ENCODE assay signal across 40 cellular contexts in genomic region chr3:8746780-8747345, GRCh38. TPM values are rescaled to one million over a fixed set of nuclear protein-coding genes. Genes with fewer than 3 reads are reported as not detected.
"Had no signal": no experiment of that assay in that cellular context is flagged by ENCODE, and none has a peak within 500 bp of the region (broad histone marks: within the 10 kb centered on the region; RNA-seq: fewer than 3 reads in every experiment).

No MANE protein-coding gene starts in this region.

- H3K4me3 ChIP-seq: body of pancreas, colonic mucosa, esophagus squamous epithelium, gastroesophageal sphincter, heart right ventricle, hepatocyte had no signal

- DNase-seq: activated B cell treated with CpG ODN at 0.5 μM for 24 hours; activated CD4-positive, alpha-beta memory T cell treated with anti-CD3 and anti-CD28 coated beads for 36 hours; activated CD4-positive, alpha-beta T cell treated with anti-CD3 and anti-CD28 coated beads for 36 hours; activated CD4-positive, alpha-beta T cell treated with anti-CD3 and anti-CD28 coated beads, Interleukin-2, amount 10 ng/mL, durations not matched to agents 24 days and 14 days; activated CD8-positive, alpha-beta memory T cell treated with anti-CD3 and anti-CD28 coated beads, Interleukin-2, amount 10 ng/mL, durations not matched to agents 7 days and 5 days; activated CD8-positive, alpha-beta memory T cell treated with anti-CD3 and anti-CD28 coated beads, Interleukin-2, amount 50 U/mL, for 4 hours; activated CD8-positive, alpha-beta T cell treated with anti-CD3 and anti-CD28 coated beads, Interleukin-2, amount 10 ng/mL, durations not matched to agents 7 days and 5 days; activated gamma-delta T cell treated with Interleukin-2 at 50 U/mL for 16 hours; activated naive CD4-positive, alpha-beta T cell treated with anti-CD3 and anti-CD28 coated beads, Interleukin-2, amount 50 U/mL, for 16 hours; activated naive CD4-positive, alpha-beta T cell treated with Interleukin-2 at 50 U/mL for 16 hours; activated T-cell treated with anti-CD3 and anti-CD28 coated beads, Interleukin-2, amount 50 U/mL, for 1 hour; activated T-cell treated with anti-CD3 and anti-CD28 coated beads, Interleukin-2, amount 50 U/mL, for 48 hours; amniotic stem cell; anterior cingulate cortex; body of pancreas; central memory CD4-positive, alpha-beta T cell; cerebellar nuclear complex; colonic mucosa; effector CD8-positive, alpha-beta T cell; esophagus squamous epithelium; foreskin melanocyte; heart right ventricle; T-helper 17 cell; T1000; WERI-Rb-1 had no signal

- H3K27me3 Mint-ChIP-seq: activated B cell treated with CpG ODN at 0.5 μM for 24 hours; activated naive CD8-positive, alpha-beta T cell had no signal

- H3K36me3 Mint-ChIP-seq: activated CD4-positive, alpha-beta memory T cell treated with anti-CD3 and anti-CD28 coated beads for 36 hours; activated CD8-positive, alpha-beta memory T cell treated with anti-CD3 and anti-CD28 coated beads, Interleukin-2, amount 10 ng/mL, durations not matched to agents 7 days and 5 days; activated naive CD8-positive, alpha-beta T cell had no signal

- H3K9me3 Mint-ChIP-seq: activated B cell treated with CpG ODN at 0.5 μM for 24 hours; activated CD4-positive, alpha-beta memory T cell treated with anti-CD3 and anti-CD28 coated beads for 36 hours; activated CD4-positive, alpha-beta T cell treated with anti-CD3 and anti-CD28 coated beads, Interleukin-2, amount 10 ng/mL, durations not matched to agents 24 days and 14 days; activated T-helper 1 cell treated with anti-CD3 and anti-CD28 coated beads, Interleukin-12 subunit alpha, Interleukin-12 subunit beta, Interleukin-2, Interleukin-4 antibody, amounts not matched to agents 30 ng/mL and 10 ng/mL and 1 ng/mL, durations not matched to agents 14 hours and 24 hours and 36 hours; activated T-helper 2 cell treated with anti-CD3 and anti-CD28 coated beads, Interferon-gamma antibody, Interleukin-2, Interleukin-4, amounts not matched to agents 10 μg/mL and 5 μg/mL and 100 μg/mL, durations not matched to agents 14 hours and 24 hours and 36 hours; T-helper 2 cell treated with Interferon-gamma antibody and Interleukin-4, amounts not matched to agents 5 μg/mL and 100 μg/mL, for 36 hours had no signal

- H3K9me3 ChIP-seq: body of pancreas, colonic mucosa, esophagus squamous epithelium, gastroesophageal sphincter, heart right ventricle had no signal

- H3K27me3 ChIP-seq: body of pancreas, colonic mucosa, heart right ventricle, hepatocyte had no signal

- H3K4me1 ChIP-seq: body of pancreas, colonic mucosa had no signal

- H3K4me1 Mint-ChIP-seq: activated B cell treated with CpG ODN at 0.5 μM for 24 hours; activated CD4-positive, alpha-beta T cell treated with anti-CD3 and anti-CD28 coated beads for 36 hours; activated CD4-positive, alpha-beta T cell treated with anti-CD3 and anti-CD28 coated beads, Interleukin-2, amount 10 ng/mL, durations not matched to agents 24 days and 14 days; activated CD8-positive, alpha-beta memory T cell treated with anti-CD3 and anti-CD28 coated beads, Interleukin-2, amount 10 ng/mL, durations not matched to agents 7 days and 5 days; T-helper 17 cell had no signal

- ATAC-seq: activated CD4-positive, alpha-beta T cell treated with anti-CD3 and anti-CD28 coated beads for 36 hours; activated CD4-positive, CD25-positive, alpha-beta regulatory T cell treated with anti-CD3 and anti-CD28 coated beads, Interleukin-2, amount 50 U/mL, for 24 hours; activated CD8-positive, alpha-beta memory T cell treated with anti-CD3 and anti-CD28 coated beads, Interleukin-2, amount 10 ng/mL, durations not matched to agents 7 days and 5 days; activated CD8-positive, alpha-beta T cell treated with anti-CD3 and anti-CD28 coated beads, Interleukin-2, amount 10 ng/mL, durations not matched to agents 7 days and 5 days; body of pancreas; gastroesophageal sphincter; heart right ventricle; T-helper 17 cell had no signal

- H3K27ac ChIP-seq: body of pancreas, colonic mucosa, epithelial cell of prostate, esophagus squamous epithelium, gastroesophageal sphincter, heart right ventricle, hepatocyte, WERI-Rb-1 had no signal

- H3K27ac Mint-ChIP-seq: activated B cell treated with CpG ODN at 0.5 μM for 24 hours; activated CD4-positive, alpha-beta memory T cell treated with anti-CD3 and anti-CD28 coated beads for 36 hours; activated CD4-positive, alpha-beta T cell treated with anti-CD3 and anti-CD28 coated beads for 36 hours; activated CD4-positive, alpha-beta T cell treated with anti-CD3 and anti-CD28 coated beads, Interleukin-2, amount 10 ng/mL, durations not matched to agents 24 days and 14 days; activated CD8-positive, alpha-beta memory T cell treated with anti-CD3 and anti-CD28 coated beads, Interleukin-2, amount 10 ng/mL, durations not matched to agents 7 days and 5 days; activated CD8-positive, alpha-beta T cell treated with anti-CD3 and anti-CD28 coated beads, Interleukin-2, amount 10 ng/mL, durations not matched to agents 7 days and 5 days; activated naive CD8-positive, alpha-beta T cell; activated T-helper 1 cell treated with anti-CD3 and anti-CD28 coated beads, Interleukin-12 subunit alpha, Interleukin-12 subunit beta, Interleukin-2, Interleukin-4 antibody, amounts not matched to agents 30 ng/mL and 10 ng/mL and 1 ng/mL, durations not matched to agents 14 hours and 24 hours and 36 hours; activated T-helper 2 cell treated with anti-CD3 and anti-CD28 coated beads, Interferon-gamma antibody, Interleukin-2, Interleukin-4, amounts not matched to agents 10 μg/mL and 5 μg/mL and 100 μg/mL, durations not matched to agents 14 hours and 24 hours and 36 hours; T-helper 17 cell; T-helper 2 cell treated with Interferon-gamma antibody and Interleukin-4, amounts not matched to agents 5 μg/mL and 100 μg/mL, for 36 hours had no signal

- H3K36me3 ChIP-seq: colonic mucosa, esophagus squamous epithelium, gastroesophageal sphincter had no signal

- H3K4me3 Mint-ChIP-seq: activated B cell treated with CpG ODN at 0.5 μM for 24 hours; activated CD4-positive, alpha-beta memory T cell treated with anti-CD3 and anti-CD28 coated beads for 36 hours; activated CD4-positive, alpha-beta T cell treated with anti-CD3 and anti-CD28 coated beads for 36 hours; activated CD4-positive, alpha-beta T cell treated with anti-CD3 and anti-CD28 coated beads, Interleukin-2, amount 10 ng/mL, durations not matched to agents 24 days and 14 days; activated CD8-positive, alpha-beta memory T cell treated with anti-CD3 and anti-CD28 coated beads, Interleukin-2, amount 10 ng/mL, durations not matched to agents 7 days and 5 days; activated CD8-positive, alpha-beta T cell treated with anti-CD3 and anti-CD28 coated beads, Interleukin-2, amount 10 ng/mL, durations not matched to agents 7 days and 5 days; activated naive CD8-positive, alpha-beta T cell; activated T-helper 1 cell treated with anti-CD3 and anti-CD28 coated beads, Interleukin-12 subunit alpha, Interleukin-12 subunit beta, Interleukin-2, Interleukin-4 antibody, amounts not matched to agents 30 ng/mL and 10 ng/mL and 1 ng/mL, durations not matched to agents 14 hours and 24 hours and 36 hours; T-helper 17 cell; T-helper 2 cell treated with Interferon-gamma antibody and Interleukin-4, amounts not matched to agents 5 μg/mL and 100 μg/mL, for 36 hours had no signal

RNA-seq across cellular contexts. Expression of gene CAV3, which starts 13.3 kb away (rescaled TPM):
- total RNA-seq: activated B cell treated with CpG ODN at 0.5 μM for 24 hours; activated CD4-positive, alpha-beta memory T cell treated with anti-CD3 and anti-CD28 coated beads for 36 hours; activated CD4-positive, alpha-beta T cell treated with anti-CD3 and anti-CD28 coated beads for 36 hours; activated CD4-positive, alpha-beta T cell treated with anti-CD3 and anti-CD28 coated beads, Interleukin-2, amount 10 ng/mL, durations not matched to agents 24 days and 14 days; activated CD8-positive, alpha-beta memory T cell treated with anti-CD3 and anti-CD28 coated beads for 36 hours; activated CD8-positive, alpha-beta memory T cell treated with anti-CD3 and anti-CD28 coated beads, Interleukin-2, amount 10 ng/mL, durations not matched to agents 7 days and 5 days; activated CD8-positive, alpha-beta T cell treated with anti-CD3 and anti-CD28 coated beads, Interleukin-2, amount 10 ng/mL, durations not matched to agents 7 days and 5 days; activated T-helper 1 cell treated with anti-CD3 and anti-CD28 coated beads, Interleukin-12 subunit alpha, Interleukin-12 subunit beta, Interleukin-2, Interleukin-4 antibody, amounts not matched to agents 30 ng/mL and 10 ng/mL and 1 ng/mL, durations not matched to agents 14 hours and 24 hours and 36 hours; activated T-helper 2 cell treated with anti-CD3 and anti-CD28 coated beads, Interferon-gamma antibody, Interleukin-2, Interleukin-4, amounts not matched to agents 10 μg/mL and 5 μg/mL and 100 μg/mL, durations not matched to agents 14 hours and 24 hours and 36 hours; astrocyte; body of pancreas; colonic mucosa; dermis microvascular lymphatic vessel endothelial cell; endothelial cell of umbilical vein; esophagus squamous epithelium; fibroblast of lung; fibroblast of villous mesenchyme; gastroesophageal sphincter; glomerular endothelial cell; hepatocyte; T-helper 17 cell had no signal
